ENCODE assay signal across 9 cellular contexts in genomic region chr5:124648902-124649467, GRCh38.
DNase-seq lines count a peak whose midpoint lies in the region; ATAC-seq and TF ChIP-seq lines count a peak whose summit lies in the region.
"Had no signal": no experiment of that assay in that cellular context is flagged by ENCODE, and none has a peak within 500 bp of the region (broad histone marks: within the 10 kb centered on the region; RNA-seq: fewer than 3 reads in every experiment).

No MANE protein-coding gene starts in this region.

- H3K27ac Mint-ChIP-seq in progenitor cell of endocrine pancreas = peak overlapping the region; percentile 82
- H3K27ac Mint-ChIP-seq in activated CD4-positive, alpha-beta memory T cell treated with anti-CD3 and anti-CD28 coated beads, Interleukin-2, amount 10 ng/mL, durations not matched to agents 7 days and 5 days = no peak overlapping the region

- intact Hi-C loops in OCI-LY7 (cut with micrococcal nuclease; ENCODE audit: unreplicated experiment) (loop anchor here (1.0 kb wide), 3 partner anchors 125 to 357 kb away; no protein-coding TSS in a partner anchor), esophagus muscularis mucosa (cut with DNase I) (no loop called here)

- 85% methylated on average over 9 of the region's 9 CpGs for WGBS in esophagus muscularis mucosa

- H3K79me2 ChIP-seq in OCI-LY7 (ENCODE audit: insufficient read depth, low read depth, low read length) = peaks cover 43% of the 10 kb centered on the region; the same call in 1 of the 2 replicates

- POLR2A ChIA-PET in HEK293 (lab: Yijun Ruan, JAX) (interaction anchor here (0.6 kb wide), 1 partner anchor 1317 kb away, joined by 3 read pairs; no protein-coding TSS in a partner anchor), OCI-LY7 (lab: Charles Lee) (interaction anchor here (0.6 to 3.4 kb wide), 12 partner anchors 9 to 265 kb away, joined by 3 to 20 read pairs (median 3); no protein-coding TSS in a partner anchor)
- POLR2A ChIA-PET in activated CD4-positive, alpha-beta memory T cell treated with anti-CD3 and anti-CD28 coated beads, Interleukin-2, amount 10 ng/mL, durations not matched to agents 7 days and 5 days (lab: Charles Lee) = no interaction called here

- H3K9me3 ChIP-seq in HEK293 (ENCODE audit: control insufficient read depth, insufficient read depth, low read depth, low read length) = no peaks in the 10 kb centered on the region
- no peaks in the 10 kb centered on the region for H3K9me3 ChIP-seq in OCI-LY7 (ENCODE audit: low read length)
- no peaks in the 10 kb centered on the region for H3K9me3 ChIP-seq in esophagus muscularis mucosa

- H3K4me3 Mint-ChIP-seq in progenitor cell of endocrine pancreas (ENCODE audit: low read depth) = peak overlapping the region; percentile 21
- no peak overlapping the region for H3K4me3 Mint-ChIP-seq in activated CD4-positive, alpha-beta memory T cell treated with anti-CD3 and anti-CD28 coated beads, Interleukin-2, amount 10 ng/mL, durations not matched to agents 7 days and 5 days

- TF ChIP-seq POLR2A in esophagus muscularis mucosa (IDR thresholded peaks at IDR 0.05; ENCODE audit: low read depth) (no peak), GM18505 (IDR thresholded peaks at IDR 0.05; ENCODE audit: borderline replicate concordance, extremely low read depth, insufficient read depth, insufficient read length) (no peak)

- no peak overlapping the region for H2AFZ ChIP-seq in OCI-LY7 (ENCODE audit: low read length)

- H3K27me3 ChIP-seq in esophagus muscularis mucosa = no peaks in the 10 kb centered on the region

- BruUV-seq in OCI-LY7 (replicated peaks; lab: Mats Ljungman, UMichigan) = no TSS peak

- H3K27ac ChIP-seq in HEK293 (ENCODE audit: extremely low read depth, low read depth, low read length) (peak overlapping the region; percentile 98), OCI-LY7 (ENCODE audit: low read depth, low read length, poor library complexity, severe bottlenecking) (peak overlapping the region; percentile 95), esophagus muscularis mucosa (replicated peaks in 1 of 4) (peak overlapping the region; percentile 74 to 84 (median 79))

- no peaks in the 10 kb centered on the region for H3K27me3 Mint-ChIP-seq in progenitor cell of endocrine pancreas
- peaks cover 36% of the 10 kb centered on the region for H3K27me3 Mint-ChIP-seq in activated CD4-positive, alpha-beta memory T cell treated with anti-CD3 and anti-CD28 coated beads, Interleukin-2, amount 10 ng/mL, durations not matched to agents 7 days and 5 days

- H3K4me3 ChIP-seq in HEK293 (ENCODE audit: low read depth, low read length) (no peak overlapping the region), OCI-LY7 (ENCODE audit: low read depth, low read length, poor library complexity, severe bottlenecking) (peak overlapping the region; percentile 49), esophagus muscularis mucosa (no peak overlapping the region)

- peaks cover 41% of the 10 kb centered on the region for H3K36me3 Mint-ChIP-seq in progenitor cell of endocrine pancreas (ENCODE audit: insufficient read depth)
- peaks cover 2% of the 10 kb centered on the region for H3K36me3 Mint-ChIP-seq in activated CD4-positive, alpha-beta memory T cell treated with anti-CD3 and anti-CD28 coated beads, Interleukin-2, amount 10 ng/mL, durations not matched to agents 7 days and 5 days (ENCODE audit: low read depth)

- H3K9me3 Mint-ChIP-seq in progenitor cell of endocrine pancreas (ENCODE audit: low read depth) = no peaks in the 10 kb centered on the region
- peaks cover 2% of the 10 kb centered on the region for H3K9me3 Mint-ChIP-seq in activated CD4-positive, alpha-beta memory T cell treated with anti-CD3 and anti-CD28 coated beads, Interleukin-2, amount 10 ng/mL, durations not matched to agents 7 days and 5 days

- H3K4me1 ChIP-seq in HEK293 (ENCODE audit: control insufficient read depth, insufficient read depth, low read length) (peaks cover 28% of the 10 kb centered on the region), OCI-LY7 (ENCODE audit: insufficient read depth, low read length, poor library complexity, severe bottlenecking) (peaks cover 91% of the 10 kb centered on the region), esophagus muscularis mucosa (peaks cover 38 to 63% (median 59%) of the 10 kb centered on the region in 4 donors)

- no peak for TF ChIP-seq EP300 in esophagus muscularis mucosa (IDR thresholded peaks at IDR 0.05)

- DNase-seq in OCI-LY7 (ENCODE audit: low spot score) (no peak), esophagus muscularis mucosa (ENCODE audit: extremely low spot score) (no peak), progenitor cell of endocrine pancreas (ENCODE audit: low spot score, unreplicated experiment) (no peak), NCI-H1694 (lab: John Stamatoyannopoulos, UW) (no peak)
- no peak for DNase-seq in activated CD4-positive, alpha-beta memory T cell treated with anti-CD3 and anti-CD28 coated beads, Interleukin-2, amount 10 ng/mL, durations not matched to agents 7 days and 5 days
- DNase-seq: islet precursor cell had no signal

- ATAC-seq in GM18505 (IDR thresholded peaks at IDR 0.05; ENCODE audit: unreplicated experiment) (no peak), GM21825 (IDR thresholded peaks at IDR 0.05; ENCODE audit: unreplicated experiment) (no peak)

- H3K4me1 Mint-ChIP-seq in progenitor cell of endocrine pancreas (ENCODE audit: low read depth) = peaks cover 56% of the 10 kb centered on the region
- H3K4me1 Mint-ChIP-seq in activated CD4-positive, alpha-beta memory T cell treated with anti-CD3 and anti-CD28 coated beads, Interleukin-2, amount 10 ng/mL, durations not matched to agents 7 days and 5 days = peaks cover 26% of the 10 kb centered on the region

- peaks cover 24% of the 10 kb centered on the region; the same call in 1 of the 2 replicates for H4K20me1 ChIP-seq in OCI-LY7 (ENCODE audit: insufficient read depth, low read length)

- CTCF ChIA-PET in HEK293 (lab: Yijun Ruan, JAX) = interaction anchor here (1.0 kb wide), 1 partner anchor 9 kb away, joined by 3 read pairs; no protein-coding TSS in a partner anchor
- CTCF ChIA-PET in OCI-LY7 (lab: Charles Lee; ENCODE audit: unreplicated experiment) = interaction anchor here (1.2 kb wide), 1 partner anchor 76 kb away, joined by 3 read pairs; no protein-coding TSS in a partner anchor
- CTCF ChIA-PET in activated CD4-positive, alpha-beta memory T cell treated with anti-CD3 and anti-CD28 coated beads, Interleukin-2, amount 10 ng/mL, durations not matched to agents 7 days and 5 days (lab: Charles Lee) = no interaction called here

- TF ChIP-seq CTCF in HEK293 (tag by site-specific recombination; IDR thresholded peaks at IDR 0.05) (no peak), OCI-LY7 (conservative IDR thresholded peaks at IDR 0.05; ENCODE audit: low read length) (no peak), esophagus muscularis mucosa (IDR thresholded peaks at IDR 0.05) (no peak), progenitor cell of endocrine pancreas (IDR thresholded peaks at IDR 0.05; ENCODE audit: unreplicated experiment) (no peak)

- H3K4me2 ChIP-seq in OCI-LY7 (ENCODE audit: low read length) = peak overlapping the region; percentile 85

- H3K36me3 ChIP-seq in HEK293 (ENCODE audit: control insufficient read depth in 2 of 2, insufficient read depth in 1 of 2, low read length in 2 of 2) (peaks cover 0 to 30% of the 10 kb centered on the region in 2 experiments; a peak in 2 of 3 replicates), OCI-LY7 (ENCODE audit: insufficient read depth, low read length) (peaks cover 43% of the 10 kb centered on the region), esophagus muscularis mucosa (peaks cover 0 to 19% (median 16%) of the 10 kb centered on the region in 4 donors)

- H3K9me2 ChIP-seq in OCI-LY7 (ENCODE audit: insufficient read depth, low read length) = no peaks in the 10 kb centered on the region

TF ChIP-seq in HEK293, 187 proteins besides CTCF, POLR2A, EP300 and RAD21:
- no peak for TF ChIP-seq ZNF513 (tag by site-specific recombination; IDR thresholded peaks at IDR 0.05)
- no peak for TF ChIP-seq ZNF747 (tag by site-specific recombination; IDR thresholded peaks at IDR 0.05)
- 0 out of 2 replicates have a peak, but pooled peaks have one; percentile 12 for TF ChIP-seq ZBTB44 (tag by site-specific recombination; IDR thresholded peaks at IDR 0.05)
- no peak for TF ChIP-seq ZNF202 (tag by site-specific recombination; IDR thresholded peaks at IDR 0.05; ENCODE audit: borderline replicate concordance)
- no peak for TF ChIP-seq TCF7L2 (IDR thresholded peaks at IDR 0.05; ENCODE audit: borderline replicate concordance, low read depth, low read length)
- no peak for TF ChIP-seq SALL2 (tag by site-specific recombination; IDR thresholded peaks at IDR 0.05; ENCODE audit: borderline replicate concordance)
- peak; percentile 76 for TF ChIP-seq FEZF1 (tag by site-specific recombination; IDR thresholded peaks at IDR 0.05)
- no peak for TF ChIP-seq ZNF560 (tag by site-specific recombination; IDR thresholded peaks at IDR 0.05; ENCODE audit: borderline replicate concordance)
